9 cellular contexts compared by ENCODE assay signal in genomic region chr3:53846851-53847155, GRCh38. TPM values are rescaled to one million over a fixed set of nuclear protein-coding genes. Genes with fewer than 3 reads are reported as not detected.
A peak's percentile ranks its signal among the peaks of the same experiment; 100 is the strongest.
DNase-seq lines count a peak whose midpoint lies in the region; ATAC-seq and TF ChIP-seq lines count a peak whose summit lies in the region.
"Had no signal": no experiment of that assay in that cellular context is flagged by ENCODE, and none has a peak within 500 bp of the region (broad histone marks: within the 10 kb centered on the region; RNA-seq: fewer than 3 reads in every experiment).

No MANE protein-coding gene starts in this region.

- H3K27ac Mint-ChIP-seq in central memory CD8-positive, alpha-beta T cell (ENCODE audit: low read depth) = no peak overlapping the region
- no peak overlapping the region for H3K27ac Mint-ChIP-seq in naive thymus-derived CD8-positive, alpha-beta T cell

- H3K27ac ChIP-seq in right atrium auricular region = no peak overlapping the region

- ATAC-seq in Right ventricle myocardium superior (ENCODE audit: poor library complexity) (no peak), left colon (no peak)
- no peak for ATAC-seq in central memory CD8-positive, alpha-beta T cell (replicated peaks; ENCODE audit: extremely low read depth, poor library complexity, severe bottlenecking)
- no peak for ATAC-seq in naive thymus-derived CD8-positive, alpha-beta T cell
- no peak for ATAC-seq in activated CD4-positive, CD25-positive, alpha-beta regulatory T cell treated with anti-CD3 and anti-CD28 coated beads, Interleukin-2, amount 50 U/mL, for 24 hours

- POLR2A ChIA-PET in naive thymus-derived CD8-positive, alpha-beta T cell (lab: Charles Lee) = no interaction called here

- intact Hi-C loops in Right ventricle myocardium superior (cut with DNase I) (no loop called here), left colon (cut with DNase I, micrococcal nuclease) (no loop called here)

- no peaks in the 10 kb centered on the region for H3K9me3 Mint-ChIP-seq in central memory CD8-positive, alpha-beta T cell
- H3K9me3 Mint-ChIP-seq in naive thymus-derived CD8-positive, alpha-beta T cell = no peaks in the 10 kb centered on the region

- no peaks in the 10 kb centered on the region for H3K36me3 ChIP-seq in right atrium auricular region

- peaks cover 56% of the 10 kb centered on the region for H3K27me3 Mint-ChIP-seq in central memory CD8-positive, alpha-beta T cell
- peaks cover 32 to 85% (median 49%) of the 10 kb centered on the region in 5 donors for H3K27me3 Mint-ChIP-seq in naive thymus-derived CD8-positive, alpha-beta T cell

- no peaks in the 10 kb centered on the region for H3K9me3 ChIP-seq in right atrium auricular region

- no peaks in the 10 kb centered on the region for H3K4me1 Mint-ChIP-seq in central memory CD8-positive, alpha-beta T cell
- H3K4me1 Mint-ChIP-seq in naive thymus-derived CD8-positive, alpha-beta T cell = peaks cover 1 to 10% (median 7%) of the 10 kb centered on the region in 4 donors

- no peaks in the 10 kb centered on the region for H3K27me3 ChIP-seq in right atrium auricular region

- H3K4me3 Mint-ChIP-seq in central memory CD8-positive, alpha-beta T cell = peak overlapping the region; percentile 53
- peak overlapping the region; percentile 22 to 77 (median 68) for H3K4me3 Mint-ChIP-seq in naive thymus-derived CD8-positive, alpha-beta T cell

- H3K36me3 Mint-ChIP-seq in central memory CD8-positive, alpha-beta T cell (ENCODE audit: insufficient read depth) = peaks cover 2% of the 10 kb centered on the region
- H3K36me3 Mint-ChIP-seq in naive thymus-derived CD8-positive, alpha-beta T cell = no peaks in the 10 kb centered on the region

- TF ChIP-seq CTCF in right atrium auricular region (IDR thresholded peaks at IDR 0.05) = no peak

- H3K4me3 ChIP-seq in right atrium auricular region = peak overlapping the region; percentile 55 to 73

- DNase-seq in right atrium auricular region (ENCODE audit: low spot score) (no peak), Right ventricle myocardium superior (no peak), cerebellum (ENCODE audit: low spot score) (no peak), left colon (no peak), HuH-7 (ENCODE audit: low spot score) (no peak)
- DNase-seq in central memory CD8-positive, alpha-beta T cell (ENCODE audit: low spot score in 2 of 2) = no peak
- DNase-seq in naive thymus-derived CD8-positive, alpha-beta T cell = no peak

- H3K4me1 ChIP-seq in right atrium auricular region = peaks cover 0 to 29% of the 10 kb centered on the region in 2 donors

RNA-seq across cellular contexts. Expression of gene IL17RB, which starts 0.4 kb away (rescaled TPM):
- total RNA-seq in right atrium auricular region (1 to 10 TPM in 1 of 2 donors, under 1 TPM in 1; 0.83 to 1.1 TPM), Right ventricle myocardium superior (1.9 TPM), cerebellum (14.2 TPM), left colon (10 to 100 TPM; 10.9 to 15.6 TPM)
- not detected for total RNA-seq in naive thymus-derived CD8-positive, alpha-beta T cell
- polyA plus RNA-seq in naive thymus-derived CD8-positive, alpha-beta T cell = under 1 TPM; 0.30 to 0.50 (median 0.49) TPM
- total RNA-seq: myocyte had no signal

RNA-seq across cellular contexts. Expression of gene CHDH, which starts 0.6 kb away (rescaled TPM):
- total RNA-seq in right atrium auricular region (1 to 10 TPM; 2.2 to 10.0 TPM), Right ventricle myocardium superior (9.3 TPM), cerebellum (4.5 TPM), left colon (10 to 100 TPM; 30.6 to 34.1 TPM)
- total RNA-seq in naive thymus-derived CD8-positive, alpha-beta T cell = under 1 TPM in 1 of 2 experiments, not detected in 1; 0.25 TPM
- polyA plus RNA-seq in naive thymus-derived CD8-positive, alpha-beta T cell = under 1 TPM in 2 of 3 donors, not detected in 1; 0.04 to 0.25 TPM

RNA-seq across cellular contexts. Expression of gene ACTR8, which starts 35.1 kb away (rescaled TPM):
- total RNA-seq in right atrium auricular region (10 to 100 TPM; 23.7 to 24.3 TPM), Right ventricle myocardium superior (27.9 TPM), cerebellum (49.7 TPM), left colon (10 to 100 TPM; 19.0 to 27.7 TPM)
- 10 to 100 TPM; 29.6 to 35.4 TPM for total RNA-seq in naive thymus-derived CD8-positive, alpha-beta T cell
- 10 to 100 TPM; 17.0 to 26.0 (median 17.6) TPM for polyA plus RNA-seq in naive thymus-derived CD8-positive, alpha-beta T cell

RNA-seq across cellular contexts. Expression of gene SELENOK, which starts 44.9 kb away (rescaled TPM):
- 10 to 100 TPM; 67.9 to 77.0 TPM for total RNA-seq in right atrium auricular region
- total RNA-seq in Right ventricle myocardium superior = 97.4 TPM
- 10 to 100 TPM; 37.7 to 38.2 TPM for total RNA-seq in naive thymus-derived CD8-positive, alpha-beta T cell
- polyA plus RNA-seq in naive thymus-derived CD8-positive, alpha-beta T cell = 100 to 1,000 TPM; 102 to 176 (median 117) TPM
- total RNA-seq in cerebellum = 52.4 TPM
- 10 to 100 TPM; 44.2 to 53.4 TPM for total RNA-seq in left colon
